In the genomic region with DNA sequence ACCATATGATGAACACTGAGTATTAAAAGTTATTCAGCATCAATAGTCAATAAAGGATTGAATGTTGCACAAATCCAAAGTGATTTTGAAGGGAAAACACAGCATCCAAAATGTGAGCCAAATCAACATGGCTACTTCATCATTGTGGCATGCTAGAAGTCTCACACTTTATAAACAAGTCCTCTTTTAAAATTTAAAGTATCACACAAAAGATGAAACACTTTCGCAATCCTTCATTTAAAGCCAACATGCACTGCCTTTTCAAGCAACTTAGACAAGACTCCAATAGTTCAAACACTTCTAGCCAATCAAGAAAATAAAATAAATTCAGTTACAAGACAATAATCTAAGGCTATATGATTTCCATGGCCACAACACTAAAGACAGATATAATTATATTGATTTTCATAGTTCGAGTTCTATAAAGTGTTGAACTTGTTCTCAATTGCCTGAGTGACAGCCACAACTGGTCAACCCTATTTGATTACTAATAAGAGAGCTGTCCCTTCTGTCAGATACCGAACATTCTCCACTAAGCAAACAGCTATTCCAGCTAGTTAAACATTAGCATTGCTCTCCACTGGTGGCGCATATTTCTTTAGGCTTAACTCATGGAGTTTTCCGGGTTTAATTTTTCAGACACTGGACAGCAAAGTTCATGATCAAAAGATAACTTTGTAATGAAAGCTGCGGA, we compare ENCODE assay signal across 15 cellular contexts. TPM values are rescaled to one million over a fixed set of nuclear protein-coding genes. Genes with fewer than 3 reads are reported as not detected.
A peak's percentile ranks its signal among the peaks of the same experiment; 100 is the strongest.
DNase-seq lines count a peak whose midpoint lies in the region; ATAC-seq and TF ChIP-seq lines count a peak whose summit lies in the region.
"Had no signal": no experiment of that assay in that cellular context is flagged by ENCODE, and none has a peak within 500 bp of the region (broad histone marks: within the 10 kb centered on the region; RNA-seq: fewer than 3 reads in every experiment).

No MANE protein-coding gene starts in this region.

- intact Hi-C loops in Right ventricle myocardium superior (cut with DNase I) (no loop called here), left cardiac atrium (cut with DNase I) (no loop called here), left lung (cut with DNase I) (no loop called here), thyroid gland (cut with DNase I) (no loop called here)

- DNase-seq in Right ventricle myocardium superior (no peak), left cardiac atrium (no peak), cardiac fibroblast (ENCODE audit: low read depth in 2 of 2) (peak; percentile 53 to 80), left lung (no peak), thyroid gland (no peak), middle frontal gyrus (ENCODE audit: extremely low spot score, low spot score) (no peak), ureter (ENCODE audit: low spot score) (no peak), SW 1271 (lab: John Stamatoyannopoulos, UW) (no peak)
- DNase-seq: activated CD8-positive, alpha-beta T cell treated with anti-CD3 and anti-CD28 coated beads for 36 hours; CD8-positive, alpha-beta memory T cell; foreskin keratinocyte; GDM1; naive B cell; NCI-H2171 had no signal

- H3K4me3 ChIP-seq in cardiac fibroblast (replicated peaks in 1 of 2; ENCODE audit: low read depth in 2 of 2, low read length in 2 of 2) (peak overlapping the region in 1 of 2 donors; percentile 0), left lung (no peak overlapping the region), thyroid gland (replicated peaks in 1 of 3) (no peak overlapping the region)

- H3K9me3 ChIP-seq in left lung (no peaks in the 10 kb centered on the region), thyroid gland (no peaks in the 10 kb centered on the region)

- 25 to 34% methylated on average over 6 of the region's 6 CpGs for WGBS in thyroid gland, 2 donors

- H3K27me3 ChIP-seq in left lung (peaks cover 73 to 96% of the 10 kb centered on the region in 2 donors), thyroid gland (peaks cover 35% of the 10 kb centered on the region)

- TF ChIP-seq CTCF in cardiac fibroblast (IDR thresholded peaks at IDR 0.05; ENCODE audit: low read depth, low read length): peak; percentile 14
- no peak for TF ChIP-seq CTCF in left lung (IDR thresholded peaks at IDR 0.05)
- no peak for TF ChIP-seq CTCF in thyroid gland (IDR thresholded peaks at IDR 0.05)

- H3K4me1 ChIP-seq in left lung: peaks cover 0 to 14% of the 10 kb centered on the region in 2 donors
- H3K4me1 ChIP-seq in thyroid gland: peaks cover 0 to 20% of the 10 kb centered on the region in 2 donors
- H3K4me1 ChIP-seq: foreskin keratinocyte had no signal

- ATAC-seq in Right ventricle myocardium superior (ENCODE audit: poor library complexity) (peak; percentile 11), left cardiac atrium (no peak), left lung (peak; percentile 62)
- ATAC-seq: activated CD8-positive, alpha-beta T cell treated with anti-CD3 and anti-CD28 coated beads for 36 hours; foreskin keratinocyte; stimulated activated effector memory CD8-positive, alpha-beta T cell treated with anti-CD3 and anti-CD28 coated beads, Interleukin-12 subunit alpha, Interleukin-12 subunit beta, amount 100 ng/mL, for 72 hours had no signal

- H3K27ac ChIP-seq in left lung: no peak overlapping the region
- H3K27ac ChIP-seq in thyroid gland: peak overlapping the region in 2 of 3 donors; percentile 8 to 31
- H3K27ac ChIP-seq: foreskin keratinocyte had no signal

- H3K36me3 ChIP-seq in left lung: no peaks in the 10 kb centered on the region
- H3K36me3 ChIP-seq in thyroid gland: no peaks in the 10 kb centered on the region

- no peak for TF ChIP-seq POLR2A in thyroid gland (IDR thresholded peaks at IDR 0.05)

RNA-seq across cellular contexts. Expression of a gene that starts 8.3 kb away (rescaled TPM):
- total RNA-seq in Right ventricle myocardium superior (6.2 TPM), left cardiac atrium (10 to 100 TPM in 1 of 2 donors, 1 to 10 TPM in 1; 6.0 to 10.1 TPM), left lung (under 1 TPM in 1 of 2 donors, not detected in 1; 0.10 TPM), thyroid gland (10 to 100 TPM in 1 of 4 donors, 1 to 10 TPM in 3; 6.8 to 12.5 (median 8.8) TPM), ureter (5.5 TPM)
- total RNA-seq: activated CD8-positive, alpha-beta T cell treated with anti-CD3 and anti-CD28 coated beads for 36 hours; CD8-positive, alpha-beta memory T cell had no signal

Comparison
In these comparisons a context has a peak if more than half of its experiments do, and no peak if none do; other contexts are left out.
1. ATAC-seq: peak in Right ventricle myocardium superior (single experiment) and left lung (single experiment); none in left cardiac atrium (0 of 2).
2. DNase-seq: peak in cardiac fibroblast (2 of 2); none in Right ventricle myocardium superior (single experiment), left cardiac atrium (single experiment), left lung (0 of 2), thyroid gland (0 of 2), middle frontal gyrus (single experiment), ureter (single experiment) and SW 1271 (0 of 2).
3. H3K27ac ChIP-seq: peak in thyroid gland (2 of 3); none in left lung (0 of 2).